1 cellular context compared by ENCODE assay signal in the genomic region with DNA sequence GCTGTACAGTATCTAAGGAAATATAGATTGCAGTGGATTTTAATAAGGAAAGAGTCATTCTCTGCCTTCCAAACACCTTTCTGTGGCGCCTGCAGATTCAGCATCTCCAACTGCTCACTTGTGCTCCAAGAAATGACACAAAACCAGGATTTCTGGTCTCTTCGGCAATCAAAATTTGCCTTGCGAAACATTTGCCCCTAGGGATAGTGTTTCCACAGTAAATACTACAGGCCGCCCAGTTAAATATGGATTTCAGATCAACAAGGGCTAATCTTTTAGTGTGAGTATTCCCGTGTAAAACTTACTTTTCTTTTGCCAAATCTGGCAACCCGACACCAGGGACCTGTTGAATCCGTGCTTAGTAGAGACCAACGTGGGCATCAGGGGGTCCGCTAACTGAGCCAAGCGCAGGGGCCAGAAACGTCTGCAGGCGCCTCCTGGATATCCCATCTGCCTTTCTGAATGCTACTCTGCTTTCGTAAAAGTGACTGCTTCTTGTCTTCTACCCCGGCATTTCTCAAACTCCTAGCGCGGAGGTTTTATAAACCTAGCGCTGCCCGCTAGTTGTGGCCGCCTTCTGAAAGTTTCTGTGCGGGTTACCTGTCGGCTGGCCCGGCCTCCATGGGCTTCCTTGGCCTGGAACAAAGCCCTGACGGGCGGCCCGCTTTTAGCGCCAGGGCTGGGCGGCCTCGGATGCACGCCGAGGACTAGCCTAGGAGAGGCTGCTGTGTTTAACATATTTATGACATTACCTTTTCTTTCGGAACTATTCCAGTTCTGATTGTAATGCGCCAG.
TF ChIP-seq lines count a peak whose summit lies in the region.

No MANE protein-coding gene starts in this region.

TF ChIP-seq in GM12878, 131 proteins besides CTCF, POLR2A, EP300 and RAD21:
- TF ChIP-seq MTA2 (IDR thresholded peaks at IDR 0.05; ENCODE audit: low read depth): no peak
- no peak for TF ChIP-seq CHD4 (IDR thresholded peaks at IDR 0.05)
- no peak for TF ChIP-seq FOXK2 (IDR thresholded peaks at IDR 0.05)
- no peak for TF ChIP-seq LARP7 (IDR thresholded peaks at IDR 0.05)
- TF ChIP-seq MAX (IDR thresholded peaks at IDR 0.05; ENCODE audit: low read depth, low read length): no peak
- no peak for TF ChIP-seq BCLAF1 (IDR thresholded peaks at IDR 0.05)
- no peak for TF ChIP-seq SKIL (IDR thresholded peaks at IDR 0.05; ENCODE audit: low read depth, poor library complexity, severe bottlenecking)
- TF ChIP-seq DPF2 (IDR thresholded peaks at IDR 0.05): no peak
- no peak for TF ChIP-seq ATF7 (IDR thresholded peaks at IDR 0.05; ENCODE audit: low read depth)
- no peak for TF ChIP-seq STAT1 (conservative IDR thresholded peaks at IDR 0.05)
- no peak for TF ChIP-seq ETV6 (conservative IDR thresholded peaks at IDR 0.05 in 1 of 2, IDR thresholded peaks at IDR 0.05 in 1 of 2; ENCODE audit: borderline replicate concordance in 1 of 2, low read depth in 1 of 2)
- TF ChIP-seq USF1 (IDR thresholded peaks at IDR 0.05; ENCODE audit: borderline replicate concordance, extremely low read length, insufficient read depth, low read depth, low read length): no peak
- no peak for TF ChIP-seq EZH2 (IDR thresholded peaks at IDR 0.05; ENCODE audit: borderline replicate concordance, control insufficient read depth, low read depth, low read length)
- no peak for TF ChIP-seq ZNF274 (IDR thresholded peaks at IDR 0.05; ENCODE audit: insufficient read depth, insufficient read length)
- no peak for TF ChIP-seq RB1 (IDR thresholded peaks at IDR 0.05; ENCODE audit: borderline replicate concordance)
- no peak for TF ChIP-seq POU2F2 (IDR thresholded peaks at IDR 0.05; ENCODE audit: borderline replicate concordance, low read depth, low read length)
- TF ChIP-seq IKZF1 (conservative IDR thresholded peaks at IDR 0.05): no peak
- no peak for TF ChIP-seq SIN3A (IDR thresholded peaks at IDR 0.05; ENCODE audit: low read depth, low read length)
